In the genomic region with DNA sequence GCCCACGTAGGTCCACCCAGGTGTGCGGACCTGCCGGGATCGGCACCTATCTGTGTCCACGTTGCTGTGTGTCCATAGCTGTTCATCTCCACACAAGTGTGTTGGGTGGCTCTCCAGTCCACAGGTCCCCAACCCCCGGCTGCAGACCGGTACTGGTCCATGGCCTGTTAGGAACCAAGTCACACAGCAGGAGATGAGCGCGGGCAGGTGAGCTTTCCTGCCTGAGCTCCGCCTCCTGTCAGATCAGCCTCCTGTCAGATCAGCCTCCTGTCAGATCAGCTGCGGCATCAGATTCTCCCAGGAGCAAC, we compare ENCODE assay signal across 18 cellular contexts. TPM values are rescaled to one million over a fixed set of nuclear protein-coding genes. Genes with fewer than 3 reads are reported as not detected.
A peak's percentile ranks its signal among the peaks of the same experiment; 100 is the strongest.
DNase-seq lines count a peak whose midpoint lies in the region; ATAC-seq and TF ChIP-seq lines count a peak whose summit lies in the region.
"Had no signal": no experiment of that assay in that cellular context is flagged by ENCODE, and none has a peak within 500 bp of the region (broad histone marks: within the 10 kb centered on the region; RNA-seq: fewer than 3 reads in every experiment).

No MANE protein-coding gene starts in this region.

- no peak overlapping the region for H4K8ac ChIP-seq in neuronal stem cell (ENCODE audit: low read depth, low read length)

- peaks cover 2% of the 10 kb centered on the region for H3K79me1 ChIP-seq in neuronal stem cell (ENCODE audit: low read depth, low read length)

- H2BK12ac ChIP-seq in neuronal stem cell (ENCODE audit: low read length), result peak overlapping the region; percentile 46

- H2BK15ac ChIP-seq in neuronal stem cell (ENCODE audit: low read length), result peak overlapping the region; percentile 31

- H3K23ac ChIP-seq in neuronal stem cell (ENCODE audit: low read depth, low read length, poor library complexity), result peak overlapping the region; percentile 98

- no peak overlapping the region for H3K4ac ChIP-seq in neuronal stem cell (ENCODE audit: low read length)

- no CpG with 5 or more reads among the region's 11 CpGs for WGBS in neuronal stem cell (ENCODE audit: extremely low coverage in 2 of 2, insufficient read length in 2 of 2, insufficient replicate concordance in 1 of 2), 2 donors

- no peak overlapping the region for H2AFZ ChIP-seq in neuronal stem cell (ENCODE audit: low read length)
- H2AFZ ChIP-seq: GM23248 had no signal

- H3K4me3 ChIP-seq in neuronal stem cell (ENCODE audit: low read length in 2 of 2) (peak overlapping the region in 1 of 2 donors; percentile 30), upper lobe of right lung (no peak overlapping the region)
- H3K4me3 ChIP-seq: BLaER1, GM23248 had no signal

- H3K36me3 ChIP-seq in neuronal stem cell (replicated peaks in 1 of 2; ENCODE audit: control insufficient read depth in 2 of 2, insufficient read depth in 2 of 2, low read length in 2 of 2) (no peaks in the 10 kb centered on the region), upper lobe of right lung (no peaks in the 10 kb centered on the region)
- H3K36me3 ChIP-seq: BLaER1 had no signal

- intact Hi-C loops in upper lobe of right lung (cut with DNase I), result no loop called here

- H3K27me3 ChIP-seq in neuronal stem cell (ENCODE audit: control insufficient read depth in 3 of 3, insufficient read depth in 3 of 3, low read depth in 1 of 3, low read length in 3 of 3) (peaks cover 0 to 63% (median 0%) of the 10 kb centered on the region in 3 experiments), upper lobe of right lung (no peaks in the 10 kb centered on the region)

- ATAC-seq in upper lobe of right lung (peak; percentile 6), GM19467 (IDR thresholded peaks at IDR 0.05; ENCODE audit: unreplicated experiment) (no peak)
- ATAC-seq: CD8-positive, alpha-beta T cell; HCT116 had no signal

- H2BK120ac ChIP-seq in neuronal stem cell (ENCODE audit: low read depth, low read length), result no peak overlapping the region

- no peaks in the 10 kb centered on the region for H3K9me3 ChIP-seq in neuronal stem cell (replicated peaks in 1 of 2; ENCODE audit: control insufficient read depth in 2 of 2, insufficient read depth in 1 of 2, low read depth in 1 of 2, low read length in 2 of 2)
- no peaks in the 10 kb centered on the region for H3K9me3 ChIP-seq in upper lobe of right lung
- H3K9me3 ChIP-seq: BLaER1, Caco-2 had no signal

- peak overlapping the region; percentile 44 for H3K18ac ChIP-seq in neuronal stem cell (ENCODE audit: low read length)

- H3K4me2 ChIP-seq in neuronal stem cell (ENCODE audit: insufficient read depth, low read length, poor library complexity, severe bottlenecking), result no peak overlapping the region
- H3K4me2 ChIP-seq: BLaER1 had no signal

- no peak overlapping the region for H3K9ac ChIP-seq in neuronal stem cell (ENCODE audit: low read depth, low read length, poor library complexity)
- H3K9ac ChIP-seq: BLaER1, GM23248 had no signal

- H3K27ac ChIP-seq in neuronal stem cell (replicated peaks; ENCODE audit: low read length) (no peak overlapping the region), upper lobe of right lung (peak overlapping the region; percentile 24)
- H3K27ac ChIP-seq: 22Rv1, BLaER1, C4-2B, GM23248 had no signal

- H3K4me1 ChIP-seq in neuronal stem cell (ENCODE audit: control insufficient read depth in 2 of 2, insufficient read depth in 1 of 2, low read depth in 1 of 2, low read length in 2 of 2), result no peaks in the 10 kb centered on the region
- H3K4me1 ChIP-seq in upper lobe of right lung, result no peaks in the 10 kb centered on the region
- H3K4me1 ChIP-seq: Caco-2 had no signal

- no peak overlapping the region for H2AK5ac ChIP-seq in neuronal stem cell (ENCODE audit: low read depth, low read length)

- DNase-seq in DMS53 (lab: John Stamatoyannopoulos, UW) (peak; percentile 36), DMS53 treated with DMSO at 0.1 percent for 48 hours (lab: John Stamatoyannopoulos, UW; ENCODE audit: unreplicated experiment) (no peak), neuronal stem cell (ENCODE audit: low spot score) (no peak), upper lobe of right lung (no peak), NCI-H69 (lab: John Stamatoyannopoulos, UW) (no peak)
- DNase-seq: Caco-2; CD4-positive, CD25-positive, alpha-beta regulatory T cell; CD8-positive, alpha-beta T cell; DMS153; DND-41; GM23248; H9 had no signal

- peak overlapping the region; percentile 7 for H4K91ac ChIP-seq in neuronal stem cell (ENCODE audit: low read depth, low read length, poor library complexity)

- no peak for TF ChIP-seq CTCF in upper lobe of right lung (IDR thresholded peaks at IDR 0.05)

- no peak overlapping the region for H2BK5ac ChIP-seq in neuronal stem cell (ENCODE audit: low read length)

- peak overlapping the region; percentile 92 for H3K14ac ChIP-seq in neuronal stem cell (ENCODE audit: low read length)

RNA-seq across cellular contexts. Expression of gene LAMC3, which starts 18.9 kb away (rescaled TPM):
- polyA plus RNA-seq in neuronal stem cell (2013, experiment 1 of 2), result 0.03 TPM
- 0.07 TPM for polyA plus RNA-seq in neuronal stem cell (2013, experiment 2 of 2)
- total RNA-seq in upper lobe of right lung, result 28.5 TPM
- total RNA-seq: GM23248 had no signal
- polyA plus RNA-seq: AG04450, GM23248 had no signal
